20 cellular contexts compared by ENCODE assay signal in the genomic region with DNA sequence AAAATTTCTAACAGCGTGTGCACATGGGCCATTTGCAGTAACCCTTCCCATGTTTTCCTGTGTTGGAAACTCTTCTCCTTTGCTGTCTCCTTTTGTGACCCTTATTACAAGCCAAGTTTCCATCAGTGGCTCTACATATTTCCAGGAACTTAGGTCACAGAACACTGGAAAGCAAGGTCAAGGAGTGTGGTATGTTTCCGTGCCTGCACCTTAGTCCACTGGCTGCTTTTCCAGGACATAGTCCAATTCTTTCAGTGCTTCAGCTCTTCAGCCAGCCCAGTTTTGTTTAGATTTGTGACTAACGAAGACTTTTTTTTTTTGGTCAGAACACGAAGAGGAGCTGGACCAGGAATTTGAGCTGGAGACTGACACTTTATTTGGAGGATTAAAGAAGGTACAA. TPM values are rescaled to one million over a fixed set of nuclear protein-coding genes. Genes with fewer than 3 reads are reported as not detected.
DNase-seq lines count a peak whose midpoint lies in the region; ATAC-seq and TF ChIP-seq lines count a peak whose summit lies in the region.
"Had no signal": no experiment of that assay in that cellular context is flagged by ENCODE, and none has a peak within 500 bp of the region (broad histone marks: within the 10 kb centered on the region; RNA-seq: fewer than 3 reads in every experiment).

No MANE protein-coding gene starts in this region.

- DNase-seq in AG08396 (ENCODE audit: low spot score): peak; percentile 29
- peak; percentile 67 for DNase-seq in astrocyte of the hippocampus (ENCODE audit: low read depth, low spot score)
- peak in 2 of 5 donors; percentile 35 for DNase-seq in heart left ventricle
- DNase-seq in osteoblast (ENCODE audit: insufficient read length, low spot score, missing footprints): peak; percentile 86
- DNase-seq in MV-4-11 (lab: John Stamatoyannopoulos, UW): no peak
- no peak for DNase-seq in GM20000 (ENCODE audit: low spot score)
- no peak for DNase-seq in NCI-H2196 treated with DMSO at 0.1 percent for 48 hours (lab: John Stamatoyannopoulos, UW; ENCODE audit: unreplicated experiment)
- DNase-seq: activated CD4-positive, alpha-beta T cell treated with anti-CD3 and anti-CD28 coated beads, Interleukin-2, amount 50 U/mL, for 4 hours; activated naive CD8-positive, alpha-beta T cell treated with anti-CD3 and anti-CD28 coated beads, Interleukin-2, amount 10 ng/mL, durations not matched to agents 7 days and 5 days; activated T-cell treated with anti-CD3 and anti-CD28 coated beads, Interleukin-2, amount 50 U/mL, for 24 hours; CD4-positive, alpha-beta memory T cell; cerebellar nuclear complex; HCEC 1CT; islet precursor cell; MM.1S; SK-N-SH; spleen had no signal

- H3K4me2 ChIP-seq in osteoblast (ENCODE audit: insufficient read depth, low read length): no peak overlapping the region
- H3K4me2 ChIP-seq: A549, SK-N-SH had no signal

- intact Hi-C loops in heart left ventricle (cut with DNase I): loop anchor here in 6 of 10 donors (5.0 kb wide), 2 partner anchors 35 to 40 kb away; no protein-coding TSS in a partner anchor

- TF ChIP-seq POLR2A in heart left ventricle (IDR thresholded peaks at IDR 0.05): no peak

- WGBS in heart left ventricle, 4 donors: 32 to 55% (median 35%) methylated on average over 4 of the region's 4 CpGs

- H4K20me1 ChIP-seq in osteoblast (ENCODE audit: insufficient read depth, low read length): no peaks in the 10 kb centered on the region

- H3K27me3 ChIP-seq in heart left ventricle (no peaks in the 10 kb centered on the region), osteoblast (ENCODE audit: insufficient read depth, low read length) (no peaks in the 10 kb centered on the region)
- H3K27me3 ChIP-seq: spleen had no signal

- H3K9me3 ChIP-seq in heart left ventricle: no peaks in the 10 kb centered on the region
- H3K9me3 ChIP-seq in osteoblast (ENCODE audit: low read depth, low read length): no peaks in the 10 kb centered on the region
- H3K9me3 ChIP-seq: A549, SK-N-SH, spleen had no signal

- H3K4me1 ChIP-seq in heart left ventricle (peaks cover 0 to 26% (median 11%) of the 10 kb centered on the region in 12 donors), osteoblast (ENCODE audit: insufficient read depth, low read length) (peaks cover 19% of the 10 kb centered on the region)
- H3K4me1 ChIP-seq: A549, spleen had no signal

- H2AFZ ChIP-seq in osteoblast (ENCODE audit: low read length): no peak overlapping the region

- ATAC-seq in heart left ventricle: peak; percentile 69 to 89 (median 75)
- no peak for ATAC-seq in HG03196 (IDR thresholded peaks at IDR 0.05; ENCODE audit: unreplicated experiment)
- ATAC-seq: stimulated activated effector memory CD8-positive, alpha-beta T cell treated with anti-CD3 and anti-CD28 coated beads, Interleukin-12 subunit alpha, Interleukin-12 subunit beta, amount 100 ng/mL, for 72 hours had no signal

- no peaks in the 10 kb centered on the region for H3K79me2 ChIP-seq in osteoblast (ENCODE audit: insufficient read depth, low read length)

- peak overlapping the region in 8 of 12 donors; percentile 4 to 65 (median 44) for H3K27ac ChIP-seq in heart left ventricle
- H3K27ac ChIP-seq in osteoblast (ENCODE audit: low read depth, low read length): no peak overlapping the region
- H3K27ac ChIP-seq: A549, spleen had no signal

- H3K36me3 ChIP-seq in heart left ventricle (no peaks in the 10 kb centered on the region), osteoblast (ENCODE audit: insufficient read depth, low read length) (no peaks in the 10 kb centered on the region)

- TF ChIP-seq CTCF in heart left ventricle (IDR thresholded peaks at IDR 0.05) (no peak), osteoblast (IDR thresholded peaks at IDR 0.05; ENCODE audit: extremely low read depth, low read depth, low read length) (no peak), GM20000 (IDR thresholded peaks at IDR 0.05; ENCODE audit: extremely low read depth, missing control alignments) (no peak)

- H3K4me3 ChIP-seq in heart left ventricle (no peak overlapping the region), osteoblast (ENCODE audit: insufficient read depth, low read length) (no peak overlapping the region)
- H3K4me3 ChIP-seq: A549, spleen had no signal

RNA-seq across cellular contexts. Expression of a gene that starts 33.8 kb away (rescaled TPM):
- 1 to 10 TPM; 1.1 to 4.7 (median 2.9) TPM for total RNA-seq in heart left ventricle
- polyA plus RNA-seq in heart left ventricle: 1 to 10 TPM in 1 of 2 donors, under 1 TPM in 1; 0.98 to 1.1 TPM
- 5.1 and 7.4 TPM in 2 replicates for total RNA-seq in osteoblast

Comparison
In these comparisons a context has a peak if more than half of its experiments do, and no peak if none do; other contexts are left out.
1. DNase-seq: peak in AG08396 (single experiment), astrocyte of the hippocampus (single experiment) and osteoblast (single experiment); none in MV-4-11 (single experiment), GM20000 (single experiment) and NCI-H2196 treated with DMSO at 0.1 percent for 48 hours (single experiment).